In genomic region chr16:8850279-8850885, GRCh38 we compare ENCODE assay signal across 8 cellular contexts. TPM values are rescaled to one million over a fixed set of nuclear protein-coding genes. Genes with fewer than 3 reads are reported as not detected.
DNase-seq lines count a peak whose midpoint lies in the region; ATAC-seq, FAIRE-seq and TF ChIP-seq lines count a peak whose summit lies in the region.

No MANE protein-coding gene starts in this region.

- H3K36me3 Mint-ChIP-seq in CD8-positive, alpha-beta memory T cell: peaks cover 0 to 72% (median 7%) of the 10 kb centered on the region in 3 donors
- H3K36me3 Mint-ChIP-seq in mesothelial cell of epicardium: peaks cover 28% of the 10 kb centered on the region

- peak overlapping the region in 1 of 7 donors; percentile 58 for H3K4me3 Mint-ChIP-seq in CD8-positive, alpha-beta memory T cell
- H3K4me3 Mint-ChIP-seq in mesothelial cell of epicardium: no peak overlapping the region

- POLR2A ChIA-PET in CD8-positive, alpha-beta memory T cell (lab: Charles Lee): interaction anchor here (1.2 kb wide), 1 partner anchor 18 kb away, joined by 3 read pairs; no protein-coding TSS in a partner anchor

- no peak for DNase-seq in CD8-positive, alpha-beta memory T cell
- DNase-seq in MV-4-11 (lab: John Stamatoyannopoulos, UW): peak; percentile 85
- DNase-seq in bronchial epithelial cell (ENCODE audit: low read depth): peak; percentile 90
- no peak for DNase-seq in mesothelial cell of epicardium (ENCODE audit: low spot score in 2 of 2, unreplicated experiment in 2 of 2)
- no peak for DNase-seq in NCI-H1417 treated with DMSO at 0.1 percent for 48 hours (lab: John Stamatoyannopoulos, UW)
- no peak for DNase-seq in NCI-H2081 (lab: John Stamatoyannopoulos, UW)

- CTCF ChIA-PET in CD8-positive, alpha-beta memory T cell (lab: Charles Lee): interaction anchor here (1.8 kb wide), 1 partner anchor 13 kb away, joined by 5 read pairs; no protein-coding TSS in a partner anchor

- peaks cover 15 to 33% (median 25%) of the 10 kb centered on the region in 3 donors for H3K4me1 Mint-ChIP-seq in CD8-positive, alpha-beta memory T cell
- no peaks in the 10 kb centered on the region for H3K4me1 Mint-ChIP-seq in mesothelial cell of epicardium

- no peak overlapping the region for H3K4me3 ChIP-seq in CD8-positive, alpha-beta memory T cell (ENCODE audit: low read length)
- H3K4me3 ChIP-seq in bronchial epithelial cell (ENCODE audit: low read depth, low read length): no peak overlapping the region

- no peaks in the 10 kb centered on the region for H3K27me3 ChIP-seq in CD8-positive, alpha-beta memory T cell (ENCODE audit: insufficient read depth, low read length, poor library complexity, severe bottlenecking)
- H3K27me3 ChIP-seq in bronchial epithelial cell (ENCODE audit: control insufficient read depth, insufficient read depth, low read length): no peaks in the 10 kb centered on the region

- peaks cover 0 to 1% of the 10 kb centered on the region in 2 donors for H3K27me3 Mint-ChIP-seq in CD8-positive, alpha-beta memory T cell
- H3K27me3 Mint-ChIP-seq in mesothelial cell of epicardium (ENCODE audit: low read depth): no peaks in the 10 kb centered on the region

- no peak for TF ChIP-seq CTCF in bronchial epithelial cell (IDR thresholded peaks at IDR 0.05; ENCODE audit: insufficient read depth, low read length, severe bottlenecking)
- TF ChIP-seq CTCF in mesothelial cell of epicardium (IDR thresholded peaks at IDR 0.05; ENCODE audit: unreplicated experiment): no peak

- no peaks in the 10 kb centered on the region for H3K9me3 Mint-ChIP-seq in CD8-positive, alpha-beta memory T cell
- no peaks in the 10 kb centered on the region for H3K9me3 Mint-ChIP-seq in mesothelial cell of epicardium

- no peak for ATAC-seq in GM21390 (IDR thresholded peaks at IDR 0.05; ENCODE audit: unreplicated experiment)
- ATAC-seq in HG03565 (IDR thresholded peaks at IDR 0.05; ENCODE audit: unreplicated experiment): no peak

- peak overlapping the region in 6 of 8 donors; percentile 37 to 78 (median 66) for H3K27ac Mint-ChIP-seq in CD8-positive, alpha-beta memory T cell
- peak overlapping the region; percentile 34 for H3K27ac Mint-ChIP-seq in mesothelial cell of epicardium

- no peaks in the 10 kb centered on the region for H3K4me1 ChIP-seq in CD8-positive, alpha-beta memory T cell (ENCODE audit: insufficient read depth, low read length)

- no peaks in the 10 kb centered on the region for H3K9me3 ChIP-seq in CD8-positive, alpha-beta memory T cell (ENCODE audit: low read length)

- FAIRE-seq in bronchial epithelial cell (lab: Jason Lieb, UNC): no peak

- no peak overlapping the region for H3K27ac ChIP-seq in CD8-positive, alpha-beta memory T cell (ENCODE audit: low read depth, low read length)

- H3K36me3 ChIP-seq in CD8-positive, alpha-beta memory T cell (ENCODE audit: insufficient read depth, low read length): no peaks in the 10 kb centered on the region
- peaks cover 11% of the 10 kb centered on the region for H3K36me3 ChIP-seq in bronchial epithelial cell (ENCODE audit: control insufficient read depth, insufficient read depth, low read length)

RNA-seq across cellular contexts. Expression of gene CARHSP1, which starts 18.4 kb away (rescaled TPM):
- total RNA-seq in CD8-positive, alpha-beta memory T cell: 10 to 100 TPM; 52.6 to 57.8 TPM
- polyA plus RNA-seq in CD8-positive, alpha-beta memory T cell: 58.5 TPM
- total RNA-seq in bronchial epithelial cell (63.7 and 96.3 TPM in 2 replicates), mesothelial cell of epicardium (78.6 to 84.2 TPM (median 80.3 TPM) in 3 replicates)

RNA-seq across cellular contexts. Expression of gene LITAFD, which starts 31.8 kb away (rescaled TPM):
- not detected for total RNA-seq in CD8-positive, alpha-beta memory T cell
- polyA plus RNA-seq in CD8-positive, alpha-beta memory T cell: not detected
- not detected in 2 replicates for total RNA-seq in bronchial epithelial cell
- total RNA-seq in mesothelial cell of epicardium: not detected in 3 replicates

RNA-seq across cellular contexts. Expression of gene PMM2, which starts 52.7 kb away (rescaled TPM):
- 10 to 100 TPM; 58.9 to 63.3 TPM for total RNA-seq in CD8-positive, alpha-beta memory T cell
- polyA plus RNA-seq in CD8-positive, alpha-beta memory T cell: 31.2 TPM
- 20.5 and 25.5 TPM in 2 replicates for total RNA-seq in bronchial epithelial cell
- 41.3 to 41.7 TPM (median 41.4 TPM) in 3 replicates for total RNA-seq in mesothelial cell of epicardium

RNA-seq across cellular contexts. Expression of gene TMEM186, which starts 52.9 kb away (rescaled TPM):
- total RNA-seq in CD8-positive, alpha-beta memory T cell: 10 to 100 TPM; 15.6 to 16.4 TPM
- polyA plus RNA-seq in CD8-positive, alpha-beta memory T cell: 11.8 TPM
- total RNA-seq in bronchial epithelial cell (10.4 and 15.5 TPM in 2 replicates), mesothelial cell of epicardium (11.2 to 12.8 TPM (median 11.9 TPM) in 3 replicates)

Comparison
In these comparisons a context has a peak if more than half of its experiments do, and no peak if none do; other contexts are left out.
1. DNase-seq: peak in MV-4-11 (single experiment) and bronchial epithelial cell (single experiment); none in CD8-positive, alpha-beta memory T cell (0 of 5), mesothelial cell of epicardium (0 of 2), NCI-H1417 treated with DMSO at 0.1 percent for 48 hours (single experiment) and NCI-H2081 (0 of 2).